In genomic region chr3:71055602-71056001, GRCh38 we compare ENCODE assay signal across 14 cellular contexts.
DNase-seq lines count a peak whose midpoint lies in the region; ATAC-seq and TF ChIP-seq lines count a peak whose summit lies in the region.
"Had no signal": no experiment of that assay in that cellular context is flagged by ENCODE, and none has a peak within 500 bp of the region (broad histone marks: within the 10 kb centered on the region; RNA-seq: fewer than 3 reads in every experiment).

No MANE protein-coding gene starts in this region.

- no peaks in the 10 kb centered on the region for H3K27me3 Mint-ChIP-seq in activated naive CD4-positive, alpha-beta T cell treated with anti-CD3 and anti-CD28 coated beads for 36 hours (ENCODE audit: low read depth)
- no peaks in the 10 kb centered on the region for H3K27me3 Mint-ChIP-seq in chondrocyte (ENCODE audit: low read depth)

- no peak for TF ChIP-seq CTCF in chondrocyte (IDR thresholded peaks at IDR 0.05)
- no peak for TF ChIP-seq CTCF in liver (IDR thresholded peaks at IDR 0.05; ENCODE audit: low read depth, low read length, missing input control)
- no peak for TF ChIP-seq CTCF in upper lobe of right lung (IDR thresholded peaks at IDR 0.05)

- CTCF ChIA-PET in activated naive CD4-positive, alpha-beta T cell treated with anti-CD3 and anti-CD28 coated beads for 36 hours (lab: Charles Lee) = interaction anchor here (0.7 to 3.1 kb wide), 2 partner anchors 13 to 56 kb away, joined by 3 to 8 read pairs; no protein-coding TSS in a partner anchor

- peak; percentile 45 for ATAC-seq in upper lobe of right lung
- ATAC-seq in HG03442 (IDR thresholded peaks at IDR 0.05; ENCODE audit: unreplicated experiment) = no peak
- ATAC-seq in GM19351 (IDR thresholded peaks at IDR 0.05; ENCODE audit: unreplicated experiment) = no peak
- ATAC-seq: activated naive CD4-positive, alpha-beta T cell treated with anti-CD3 and anti-CD28 coated beads, Interleukin-2, amount 50 U/mL, for 72 hours had no signal

- H3K9me3 ChIP-seq in liver (ENCODE audit: control insufficient read depth in 4 of 4, low read length in 3 of 4) (no peaks in the 10 kb centered on the region), upper lobe of right lung (no peaks in the 10 kb centered on the region)
- H3K9me3 ChIP-seq: tibial nerve had no signal

- peaks cover 34% of the 10 kb centered on the region for H3K36me3 Mint-ChIP-seq in activated naive CD4-positive, alpha-beta T cell treated with anti-CD3 and anti-CD28 coated beads for 36 hours (ENCODE audit: low read depth)
- peaks cover 29% of the 10 kb centered on the region for H3K36me3 Mint-ChIP-seq in chondrocyte (ENCODE audit: low read depth)

- H3K4me1 ChIP-seq in liver (ENCODE audit: control insufficient read depth in 4 of 4, insufficient read depth in 4 of 4, low read length in 3 of 4) (peaks cover 0 to 4% (median 1%) of the 10 kb centered on the region in 4 donors), upper lobe of right lung (peaks cover 59% of the 10 kb centered on the region)

- H3K9me3 Mint-ChIP-seq in activated naive CD4-positive, alpha-beta T cell treated with anti-CD3 and anti-CD28 coated beads for 36 hours = no peaks in the 10 kb centered on the region
- H3K9me3 Mint-ChIP-seq in chondrocyte (ENCODE audit: low read depth) = no peaks in the 10 kb centered on the region
- H3K9me3 Mint-ChIP-seq: activated naive CD4-positive, alpha-beta T cell treated with anti-CD3 and anti-CD28 coated beads, Interleukin-2, amount 50 U/mL, for 72 hours had no signal

- H3K9ac ChIP-seq in liver (ENCODE audit: low read depth in 1 of 2, low read length in 2 of 2) = no peak overlapping the region

- no peak for TF ChIP-seq RAD21 in liver (IDR thresholded peaks at IDR 0.05)

- no peak overlapping the region for H3K4me3 Mint-ChIP-seq in activated naive CD4-positive, alpha-beta T cell treated with anti-CD3 and anti-CD28 coated beads for 36 hours
- H3K4me3 Mint-ChIP-seq in chondrocyte (ENCODE audit: unreplicated experiment) = peak overlapping the region; percentile 20

- H3K4me3 ChIP-seq in liver (ENCODE audit: low read depth in 1 of 3, low read length in 3 of 3) (no peak overlapping the region), upper lobe of right lung (no peak overlapping the region)
- H3K4me3 ChIP-seq: tibial nerve had no signal

- no peak overlapping the region for H3K27ac ChIP-seq in liver (ENCODE audit: low read depth in 1 of 2, low read length in 2 of 2)
- H3K27ac ChIP-seq in upper lobe of right lung = no peak overlapping the region
- H3K27ac ChIP-seq: HL-60, WERI-Rb-1 had no signal

- DNase-seq in activated naive CD4-positive, alpha-beta T cell treated with anti-CD3 and anti-CD28 coated beads for 36 hours = no peak
- DNase-seq in activated naive CD4-positive, alpha-beta T cell (lab: John Stamatoyannopoulos, UW) = no peak
- DNase-seq in chondrocyte (ENCODE audit: low spot score) (no peak), upper lobe of right lung (no peak), NCI-H774 (lab: John Stamatoyannopoulos, UW) (no peak)
- DNase-seq: NCI-H1436 treated with DMSO at 0.1 percent for 48 hours; stimulated activated CD4-positive, alpha-beta T cell treated with anti-CD3 and anti-CD28 coated beads, Interleukin-2, amount 100 ng/mL, for 24 hours; WERI-Rb-1 had no signal

- H3K27me3 ChIP-seq in liver (ENCODE audit: control insufficient read depth in 4 of 4, insufficient read depth in 4 of 4, low read length in 3 of 4) (no peaks in the 10 kb centered on the region), upper lobe of right lung (no peaks in the 10 kb centered on the region)
- H3K27me3 ChIP-seq: tibial nerve had no signal

- WGBS in liver = 29% methylated on average over 6 of the region's 6 CpGs

- intact Hi-C loops in activated naive CD4-positive, alpha-beta T cell treated with anti-CD3 and anti-CD28 coated beads for 36 hours (cut with micrococcal nuclease) = no loop called here
- intact Hi-C loops in upper lobe of right lung (cut with DNase I) = loop anchor here (10.0 kb wide), 1 partner anchor 529 kb away; the partner anchor contains the start of gene FOXP1

- peaks cover 94% of the 10 kb centered on the region for H3K4me1 Mint-ChIP-seq in activated naive CD4-positive, alpha-beta T cell treated with anti-CD3 and anti-CD28 coated beads for 36 hours (ENCODE audit: low read depth)
- peaks cover 100% of the 10 kb centered on the region for H3K4me1 Mint-ChIP-seq in chondrocyte (ENCODE audit: low read depth)

- H3K36me3 ChIP-seq in liver (ENCODE audit: control insufficient read depth in 4 of 4, insufficient read depth in 3 of 4, low read depth in 1 of 4, low read length in 3 of 4) (peaks cover 0 to 13% (median 9%) of the 10 kb centered on the region in 4 donors), upper lobe of right lung (peaks cover 31% of the 10 kb centered on the region)
- H3K36me3 ChIP-seq: WERI-Rb-1 had no signal

- H3K27ac Mint-ChIP-seq in activated naive CD4-positive, alpha-beta T cell treated with anti-CD3 and anti-CD28 coated beads for 36 hours = peak overlapping the region; percentile 86
- H3K27ac Mint-ChIP-seq in chondrocyte (ENCODE audit: unreplicated experiment) = peak overlapping the region; percentile 82

TF ChIP-seq in liver, 16 proteins besides CTCF, POLR2A, EP300 and RAD21:
- TF ChIP-seq ZBTB33 (IDR thresholded peaks at IDR 0.05) = no peak
- no peak for TF ChIP-seq REST (IDR thresholded peaks at IDR 0.05)
- TF ChIP-seq ATF3 (IDR thresholded peaks at IDR 0.05) = peak; percentile 72
TF ChIP-seq in liver: peak in this region for 1.
